30 cellular contexts compared by ENCODE assay signal in genomic region chr21:42735944-42736343, GRCh38.
A peak's percentile ranks its signal among the peaks of the same experiment; 100 is the strongest.
DNase-seq lines count a peak whose midpoint lies in the region; ATAC-seq and TF ChIP-seq lines count a peak whose summit lies in the region.
"Had no signal": no experiment of that assay in that cellular context is flagged by ENCODE, and none has a peak within 500 bp of the region (broad histone marks: within the 10 kb centered on the region; RNA-seq: fewer than 3 reads in every experiment).

No MANE protein-coding gene starts in this region.

- TF ChIP-seq CTCF in CD14-positive monocyte (IDR thresholded peaks at IDR 0.05) (no peak), WTC11 (IDR thresholded peaks at IDR 0.05) (no peak), MCF 10A (IDR thresholded peaks at IDR 0.05; ENCODE audit: unreplicated experiment) (no peak)

- H3K27me3 Mint-ChIP-seq in activated CD4-positive, alpha-beta T cell treated with anti-CD3 and anti-CD28 coated beads, Interleukin-2, amount 10 ng/mL, durations not matched to agents 7 days and 5 days: no peaks in the 10 kb centered on the region
- H3K27me3 Mint-ChIP-seq in CD14-positive monocyte (ENCODE audit: low read depth in 3 of 3) (peaks cover 0 to 4% (median 0%) of the 10 kb centered on the region in 3 donors), WTC11 (ENCODE audit: low read depth) (no peaks in the 10 kb centered on the region), MCF 10A (ENCODE audit: insufficient read depth, unreplicated experiment) (peaks cover 12% of the 10 kb centered on the region)
- H3K27me3 Mint-ChIP-seq: stimulated activated naive CD8-positive, alpha-beta T cell treated with anti-CD3 and anti-CD28 coated beads, Interleukin-15, amount 100 ng/mL, for 72 hours had no signal

- no peak overlapping the region for H4K91ac ChIP-seq in mesenchymal stem cell (ENCODE audit: low read length)

- no peak overlapping the region for H3K18ac ChIP-seq in mesenchymal stem cell (ENCODE audit: low read depth in 1 of 2, low read length in 2 of 2)

- no peak overlapping the region for H2AK5ac ChIP-seq in mesenchymal stem cell (ENCODE audit: low read length, severe bottlenecking)

- peaks cover 2% of the 10 kb centered on the region for H3K4me1 ChIP-seq in mesenchymal stem cell (ENCODE audit: control insufficient read depth, insufficient read depth, low read depth, low read length)

- no peak overlapping the region for H3K4me3 Mint-ChIP-seq in activated CD4-positive, alpha-beta T cell treated with anti-CD3 and anti-CD28 coated beads, Interleukin-2, amount 10 ng/mL, durations not matched to agents 7 days and 5 days
- H3K4me3 Mint-ChIP-seq in CD14-positive monocyte (no peak overlapping the region), WTC11 (no peak overlapping the region), MCF 10A (ENCODE audit: unreplicated experiment) (no peak overlapping the region)
- H3K4me3 Mint-ChIP-seq: H9; mesothelial cell of epicardium; stimulated activated naive CD8-positive, alpha-beta T cell treated with anti-CD3 and anti-CD28 coated beads, Interleukin-15, amount 100 ng/mL, for 72 hours had no signal

- POLR2A ChIA-PET in activated CD4-positive, alpha-beta T cell treated with anti-CD3 and anti-CD28 coated beads, Interleukin-2, amount 10 ng/mL, durations not matched to agents 7 days and 5 days (lab: Charles Lee): no interaction called here
- POLR2A ChIA-PET in WTC11 (lab: Charles Lee): interaction anchor here (1.1 kb wide), 1 partner anchor 22 kb away, joined by 3 read pairs; no protein-coding TSS in a partner anchor
- POLR2A ChIA-PET in MCF 10A (lab: Yijun Ruan, JAX): no interaction called here

- no peaks in the 10 kb centered on the region for H3K79me1 ChIP-seq in mesenchymal stem cell (replicated peaks; ENCODE audit: low read length, poor library complexity, severe bottlenecking)

- no peak overlapping the region for H2BK12ac ChIP-seq in mesenchymal stem cell (ENCODE audit: low read length in 2 of 2)

- intact Hi-C loops in CD14-positive monocyte (cut with micrococcal nuclease) (no loop called here), MCF 10A (cut with micrococcal nuclease) (no loop called here)

- no peak for ATAC-seq in WTC11
- ATAC-seq: activated naive CD4-positive, alpha-beta T cell treated with anti-CD3 and anti-CD28 coated beads, Interleukin-2, amount 50 U/mL, for 72 hours; left colon; sciatic nerve; stimulated activated naive CD8-positive, alpha-beta T cell treated with anti-CD3 and anti-CD28 coated beads, Interleukin-15, amount 100 ng/mL, for 72 hours had no signal

- DNase-seq in activated CD4-positive, alpha-beta T cell treated with anti-CD3 and anti-CD28 coated beads, Interleukin-2, amount 10 ng/mL, durations not matched to agents 7 days and 5 days: no peak
- no peak for DNase-seq in activated CD4-positive, alpha-beta T cell treated with anti-CD3 and anti-CD28 coated beads for 48 hours
- DNase-seq in CD14-positive monocyte (ENCODE audit: low spot score) (no peak), WTC11 (ENCODE audit: low spot score) (no peak), mesenchymal stem cell (no peak), HK-2 (ENCODE audit: unreplicated experiment) (no peak), MCF 10A (ENCODE audit: unreplicated experiment) (no peak), activated T-cell treated with anti-CD3 and anti-CD28 coated beads for 4 hours (no peak)
- DNase-seq: aorta; colonic mucosa; DMS153; effector CD8-positive, alpha-beta T cell; erythroblast; H9; hypothalamus; immature natural killer cell; KG1; left colon; MM.1S; NCI-H1105 treated with DMSO at 0.1 percent for 48 hours; NCI-H1930; NCI-H524 treated with DMSO at 0.1 percent for 48 hours; stimulated activated CD4-positive, alpha-beta T cell treated with anti-CD3 and anti-CD28 coated beads, Interleukin-12 subunit alpha, Interleukin-12 subunit beta, amount 100 ng/mL, for 4 hours; stimulated activated CD4-positive, alpha-beta T cell treated with anti-CD3 and anti-CD28 coated beads, Interleukin-2, amount 100 ng/mL, for 48 hours; stimulated activated naive CD8-positive, alpha-beta T cell treated with anti-CD3 and anti-CD28 coated beads, Interleukin-15, amount 100 ng/mL, for 72 hours had no signal

- H2BK5ac ChIP-seq in mesenchymal stem cell (ENCODE audit: low read depth, low read length, poor library complexity, severe bottlenecking): no peak overlapping the region

- H3K27ac Mint-ChIP-seq in activated CD4-positive, alpha-beta T cell treated with anti-CD3 and anti-CD28 coated beads, Interleukin-2, amount 10 ng/mL, durations not matched to agents 7 days and 5 days: peak overlapping the region; percentile 76
- H3K27ac Mint-ChIP-seq in CD14-positive monocyte (peak overlapping the region in 4 of 7 donors; percentile 19 to 94 (median 82)), WTC11 (peak overlapping the region; percentile 82), MCF 10A (ENCODE audit: low read depth, unreplicated experiment) (no peak overlapping the region)
- H3K27ac Mint-ChIP-seq: H9, mesothelial cell of epicardium had no signal

- H3K36me3 Mint-ChIP-seq in activated CD4-positive, alpha-beta T cell treated with anti-CD3 and anti-CD28 coated beads, Interleukin-2, amount 10 ng/mL, durations not matched to agents 7 days and 5 days (ENCODE audit: low read depth): peaks cover 11% of the 10 kb centered on the region
- H3K36me3 Mint-ChIP-seq in CD14-positive monocyte (peaks cover 0 to 3% of the 10 kb centered on the region in 2 donors), WTC11 (peaks cover 44% of the 10 kb centered on the region), MCF 10A (ENCODE audit: insufficient read depth, unreplicated experiment) (no peaks in the 10 kb centered on the region)
- H3K36me3 Mint-ChIP-seq: immature natural killer cell had no signal

- no peak overlapping the region for H3K4ac ChIP-seq in mesenchymal stem cell (ENCODE audit: low read depth in 1 of 2, low read length in 2 of 2)

- CTCF ChIA-PET in activated CD4-positive, alpha-beta T cell treated with anti-CD3 and anti-CD28 coated beads, Interleukin-2, amount 10 ng/mL, durations not matched to agents 7 days and 5 days (lab: Charles Lee): interaction anchor here (2.5 kb wide), 1 partner anchor 11 kb away, joined by 9 read pairs; no protein-coding TSS in a partner anchor
- CTCF ChIA-PET in WTC11 (lab: Charles Lee) (interaction anchor here (1.8 to 2.1 kb wide), 2 partner anchors 143 kb away, joined by 5 to 6 read pairs; no protein-coding TSS in a partner anchor), MCF 10A (lab: Yijun Ruan, JAX) (no interaction called here)

- no peaks in the 10 kb centered on the region for H3K9me3 ChIP-seq in mesenchymal stem cell (ENCODE audit: control insufficient read depth, low read length)
- H3K9me3 ChIP-seq: colonic mucosa, neutrophil had no signal

- no peak overlapping the region for H2AFZ ChIP-seq in mesenchymal stem cell (ENCODE audit: low read depth, low read length)

- no peak overlapping the region for H3K14ac ChIP-seq in mesenchymal stem cell (ENCODE audit: low read length in 2 of 2)

- H3K27me3 ChIP-seq in mesenchymal stem cell (ENCODE audit: control insufficient read depth in 1 of 2, insufficient read depth in 1 of 2, low read length in 2 of 2): peaks cover 0 to 11% of the 10 kb centered on the region in 2 experiments
- H3K27me3 ChIP-seq: colonic mucosa, neutrophil had no signal

- no peak overlapping the region for H3K23ac ChIP-seq in mesenchymal stem cell (ENCODE audit: low read length in 2 of 2)

- H3K9me3 Mint-ChIP-seq in activated CD4-positive, alpha-beta T cell treated with anti-CD3 and anti-CD28 coated beads, Interleukin-2, amount 10 ng/mL, durations not matched to agents 7 days and 5 days: no peaks in the 10 kb centered on the region
- H3K9me3 Mint-ChIP-seq in CD14-positive monocyte (no peaks in the 10 kb centered on the region), WTC11 (no peaks in the 10 kb centered on the region), MCF 10A (ENCODE audit: unreplicated experiment) (no peaks in the 10 kb centered on the region)
- H3K9me3 Mint-ChIP-seq: activated naive CD4-positive, alpha-beta T cell treated with anti-CD3 and anti-CD28 coated beads, Interleukin-2, amount 50 U/mL, for 72 hours; H9; immature natural killer cell; mesothelial cell of epicardium; stimulated activated naive CD8-positive, alpha-beta T cell treated with anti-CD3 and anti-CD28 coated beads, Interleukin-15, amount 100 ng/mL, for 72 hours had no signal

- WGBS in mesenchymal stem cell: 97% methylated on average over 10 of the region's 10 CpGs

- no peak overlapping the region for H3K4me3 ChIP-seq in mesenchymal stem cell (ENCODE audit: insufficient read depth in 1 of 2, low read depth in 1 of 2, low read length in 2 of 2)
- H3K4me3 ChIP-seq: colonic mucosa, SK-N-MC had no signal

- no TSS peak for BruUV-seq in MCF 10A (replicated peaks; lab: Mats Ljungman, UMichigan)

- peaks cover 70% of the 10 kb centered on the region for H3K4me1 Mint-ChIP-seq in activated CD4-positive, alpha-beta T cell treated with anti-CD3 and anti-CD28 coated beads, Interleukin-2, amount 10 ng/mL, durations not matched to agents 7 days and 5 days
- H3K4me1 Mint-ChIP-seq in CD14-positive monocyte: peaks cover 65% of the 10 kb centered on the region
- peaks cover 19% of the 10 kb centered on the region for H3K4me1 Mint-ChIP-seq in WTC11
- H3K4me1 Mint-ChIP-seq in MCF 10A (ENCODE audit: insufficient read depth, unreplicated experiment): no peaks in the 10 kb centered on the region

- peaks cover 0 to 27% of the 10 kb centered on the region in 2 experiments for H3K36me3 ChIP-seq in mesenchymal stem cell (ENCODE audit: control insufficient read depth in 1 of 2, insufficient read depth in 2 of 2, low read depth in 1 of 2, low read length in 2 of 2)
- H3K36me3 ChIP-seq: colonic mucosa, neutrophil had no signal

- no peak overlapping the region for H3K4me2 ChIP-seq in mesenchymal stem cell (ENCODE audit: low read length, poor library complexity, severe bottlenecking)

- H2BK120ac ChIP-seq in mesenchymal stem cell (ENCODE audit: low read depth, low read length): no peak overlapping the region

- H3K9ac ChIP-seq in mesenchymal stem cell (ENCODE audit: low read length): no peak overlapping the region

- H3K27ac ChIP-seq in mesenchymal stem cell (ENCODE audit: low read length, poor library complexity, severe bottlenecking): no peak overlapping the region
- H3K27ac ChIP-seq: colonic mucosa, SK-N-MC had no signal

- peak overlapping the region; percentile 15 for H2BK15ac ChIP-seq in mesenchymal stem cell (ENCODE audit: low read depth, poor library complexity, severe bottlenecking)

- H4K8ac ChIP-seq in mesenchymal stem cell (ENCODE audit: low read length): no peak overlapping the region

TF ChIP-seq in WTC11, 78 proteins besides CTCF, POLR2A, EP300 and RAD21:
- TF ChIP-seq GABPB1 (CRISPR knock-in tag; IDR thresholded peaks at IDR 0.05): peak; percentile 41; the same call in 1 of the 2 replicates
- TF ChIP-seq ZMAT4 (CRISPR knock-in tag; IDR thresholded peaks at IDR 0.05): no peak
